Comparison of ENCODE assay signal across 2 cellular contexts in genomic region chr10:29136401-29136800, GRCh38.
TF ChIP-seq lines count a peak whose summit lies in the region.

No MANE protein-coding gene starts in this region.

TF ChIP-seq in SK-N-SH, 30 proteins besides CTCF, POLR2A, EP300 and RAD21:
- no peak for TF ChIP-seq SMC3 (IDR thresholded peaks at IDR 0.05; ENCODE audit: low read depth, low read length)
- no peak for TF ChIP-seq USF1 (IDR thresholded peaks at IDR 0.05; ENCODE audit: borderline replicate concordance, low read depth)
- no peak for TF ChIP-seq YY1 (IDR thresholded peaks at IDR 0.05; ENCODE audit: low read depth)
- TF ChIP-seq NRF1 (IDR thresholded peaks at IDR 0.05; ENCODE audit: low read depth, low read length) = no peak
- TF ChIP-seq RCOR1 (IDR thresholded peaks at IDR 0.05; ENCODE audit: low read length) = no peak
- no peak for TF ChIP-seq REST (IDR thresholded peaks at IDR 0.05; ENCODE audit: low read depth, low read length)
- no peak for TF ChIP-seq MXI1 (IDR thresholded peaks at IDR 0.05; ENCODE audit: low read depth, low read length)
- TF ChIP-seq, protein P1, sequence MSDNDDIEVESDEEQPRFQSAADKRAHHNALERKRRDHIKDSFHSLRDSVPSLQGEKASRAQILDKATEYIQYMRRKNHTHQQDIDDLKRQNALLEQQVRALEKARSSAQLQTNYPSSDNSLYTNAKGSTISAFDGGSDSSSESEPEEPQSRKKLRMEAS (IDR thresholded peaks at IDR 0.05; ENCODE audit: low read depth) = no peak
- TF ChIP-seq ZBTB33 (IDR thresholded peaks at IDR 0.05; ENCODE audit: borderline replicate concordance, low read depth) = no peak
- no peak for TF ChIP-seq TEAD4 (IDR thresholded peaks at IDR 0.05; ENCODE audit: borderline replicate concordance, insufficient read depth)
- TF ChIP-seq RFX5 (IDR thresholded peaks at IDR 0.05; ENCODE audit: low read length) = no peak
- TF ChIP-seq FOXJ3 (CRISPR knock-in tag; IDR thresholded peaks at IDR 0.05) = no peak
TF ChIP-seq in SK-N-SH: peak in this region for 0.

TF ChIP-seq in SK-N-SH treated with all-trans-retinoic acid at 6 μM for 48 hours, 23 proteins besides CTCF, POLR2A, EP300 and RAD21 (continued from another document):
- TF ChIP-seq TOX (CRISPR knock-in tag; IDR thresholded peaks at IDR 0.05; ENCODE audit: borderline replicate concordance) = no peak
- no peak for TF ChIP-seq TSHZ2 (CRISPR knock-in tag; IDR thresholded peaks at IDR 0.05)
- no peak for TF ChIP-seq SNAI2 (CRISPR knock-in tag; IDR thresholded peaks at IDR 0.05)
- TF ChIP-seq, protein P2, sequence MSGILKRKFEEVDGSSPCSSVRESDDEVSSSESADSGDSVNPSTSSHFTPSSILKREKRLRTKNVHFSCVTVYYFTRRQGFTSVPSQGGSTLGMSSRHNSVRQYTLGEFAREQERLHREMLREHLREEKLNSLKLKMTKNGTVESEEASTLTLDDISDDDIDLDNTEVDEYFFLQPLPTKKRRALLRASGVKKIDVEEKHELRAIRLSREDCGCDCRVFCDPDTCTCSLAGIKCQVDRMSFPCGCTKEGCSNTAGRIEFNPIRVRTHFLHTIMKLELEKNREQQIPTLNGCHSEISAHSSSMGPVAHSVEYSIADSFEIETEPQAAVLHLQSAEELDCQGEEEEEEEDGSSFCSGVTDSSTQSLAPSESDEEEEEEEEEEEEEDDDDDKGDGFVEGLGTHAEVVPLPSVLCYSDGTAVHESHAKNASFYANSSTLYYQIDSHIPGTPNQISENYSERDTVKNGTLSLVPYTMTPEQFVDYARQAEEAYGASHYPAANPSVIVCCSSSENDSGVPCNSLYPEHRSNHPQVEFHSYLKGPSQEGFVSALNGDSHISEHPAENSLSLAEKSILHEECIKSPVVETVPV (CRISPR knock-in tag; IDR thresholded peaks at IDR 0.05) = no peak
- TF ChIP-seq, protein P3, sequence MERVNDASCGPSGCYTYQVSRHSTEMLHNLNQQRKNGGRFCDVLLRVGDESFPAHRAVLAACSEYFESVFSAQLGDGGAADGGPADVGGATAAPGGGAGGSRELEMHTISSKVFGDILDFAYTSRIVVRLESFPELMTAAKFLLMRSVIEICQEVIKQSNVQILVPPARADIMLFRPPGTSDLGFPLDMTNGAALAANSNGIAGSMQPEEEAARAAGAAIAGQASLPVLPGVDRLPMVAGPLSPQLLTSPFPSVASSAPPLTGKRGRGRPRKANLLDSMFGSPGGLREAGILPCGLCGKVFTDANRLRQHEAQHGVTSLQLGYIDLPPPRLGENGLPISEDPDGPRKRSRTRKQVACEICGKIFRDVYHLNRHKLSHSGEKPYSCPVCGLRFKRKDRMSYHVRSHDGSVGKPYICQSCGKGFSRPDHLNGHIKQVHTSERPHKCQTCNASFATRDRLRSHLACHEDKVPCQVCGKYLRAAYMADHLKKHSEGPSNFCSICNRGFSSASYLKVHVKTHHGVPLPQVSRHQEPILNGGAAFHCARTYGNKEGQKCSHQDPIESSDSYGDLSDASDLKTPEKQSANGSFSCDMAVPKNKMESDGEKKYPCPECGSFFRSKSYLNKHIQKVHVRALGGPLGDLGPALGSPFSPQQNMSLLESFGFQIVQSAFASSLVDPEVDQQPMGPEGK (CRISPR knock-in tag; IDR thresholded peaks at IDR 0.05; ENCODE audit: borderline replicate concordance) = no peak
- no peak for TF ChIP-seq ZC3H10 (CRISPR knock-in tag; IDR thresholded peaks at IDR 0.05)
- no peak for TF ChIP-seq ZNF565 (CRISPR knock-in tag; conservative IDR thresholded peaks at IDR 0.05; ENCODE audit: low read depth)
- TF ChIP-seq, protein P4, sequence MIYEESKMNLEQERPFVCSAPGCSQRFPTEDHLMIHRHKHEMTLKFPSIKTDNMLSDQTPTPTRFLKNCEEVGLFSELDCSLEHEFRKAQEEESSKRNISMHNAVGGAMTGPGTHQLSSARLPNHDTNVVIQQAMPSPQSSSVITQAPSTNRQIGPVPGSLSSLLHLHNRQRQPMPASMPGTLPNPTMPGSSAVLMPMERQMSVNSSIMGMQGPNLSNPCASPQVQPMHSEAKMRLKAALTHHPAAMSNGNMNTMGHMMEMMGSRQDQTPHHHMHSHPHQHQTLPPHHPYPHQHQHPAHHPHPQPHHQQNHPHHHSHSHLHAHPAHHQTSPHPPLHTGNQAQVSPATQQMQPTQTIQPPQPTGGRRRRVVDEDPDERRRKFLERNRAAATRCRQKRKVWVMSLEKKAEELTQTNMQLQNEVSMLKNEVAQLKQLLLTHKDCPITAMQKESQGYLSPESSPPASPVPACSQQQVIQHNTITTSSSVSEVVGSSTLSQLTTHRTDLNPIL (CRISPR knock-in tag; IDR thresholded peaks at IDR 0.05; ENCODE audit: low read depth) = no peak
